9 cellular contexts compared by ENCODE assay signal in genomic region chr21:33025471-33026298, GRCh38. TPM values are rescaled to one million over a fixed set of nuclear protein-coding genes. Genes with fewer than 3 reads are reported as not detected.
A peak's percentile ranks its signal among the peaks of the same experiment; 100 is the strongest.
DNase-seq lines count a peak whose midpoint lies in the region; ATAC-seq and TF ChIP-seq lines count a peak whose summit lies in the region.
"Had no signal": no experiment of that assay in that cellular context is flagged by ENCODE, and none has a peak within 500 bp of the region (broad histone marks: within the 10 kb centered on the region; RNA-seq: fewer than 3 reads in every experiment).

OLIG2 (plus strand) TSS chr21:33025935; CDS start chr21:33026863, 928 bp downstream.

- H3K4me3 ChIP-seq in GM23338 = peak within 1 kb of the TSS; percentile 64

- peaks cover 58% of the 10 kb centered on the region for H3K4me1 ChIP-seq in GM23338 (ENCODE audit: insufficient read depth)

- TF ChIP-seq CTCF in GM23338 (conservative IDR thresholded peaks at IDR 0.05; ENCODE audit: low read depth in 2 of 2) = no peak

- peak within 1 kb of the TSS; percentile 88 for H3K4me2 ChIP-seq in GM23338

- peak within 1 kb of the TSS; percentile 80 for H3K4me3 Mint-ChIP-seq in GM23338
- peak within 1 kb of the TSS; percentile 56 to 73 for H3K4me3 Mint-ChIP-seq in effector memory CD8-positive, alpha-beta T cell

- H3K79me2 ChIP-seq in GM23338 (replicated peaks; ENCODE audit: insufficient read depth) = no peaks in the 10 kb centered on the region

- H3K27me3 ChIP-seq in GM23338 (ENCODE audit: insufficient read depth) = peaks cover 98% of the 10 kb centered on the region

- peaks cover 13% of the 10 kb centered on the region for H4K20me1 ChIP-seq in GM23338 (replicated peaks; ENCODE audit: insufficient read depth)

- H3K9me2 ChIP-seq in GM23338 (ENCODE audit: insufficient read depth) = no peaks in the 10 kb centered on the region

- H3K36me3 Mint-ChIP-seq in GM23338 (ENCODE audit: low read depth) = no peaks in the 10 kb centered on the region; the same call in 1 of the 3 replicates
- peaks cover 22% of the 10 kb centered on the region for H3K36me3 Mint-ChIP-seq in effector memory CD8-positive, alpha-beta T cell (ENCODE audit: insufficient read depth)

- H3K9me3 Mint-ChIP-seq in GM23338 = peaks cover 3% of the 10 kb centered on the region; the same call in 2 of the 3 replicates
- H3K9me3 Mint-ChIP-seq in effector memory CD8-positive, alpha-beta T cell = no peaks in the 10 kb centered on the region
- H3K9me3 Mint-ChIP-seq: activated naive CD4-positive, alpha-beta T cell treated with anti-CD3 and anti-CD28 coated beads, Interleukin-2, amount 50 U/mL, for 72 hours had no signal

- H3K4me1 Mint-ChIP-seq in GM23338 = peaks cover 34% of the 10 kb centered on the region
- peaks cover 34 to 43% of the 10 kb centered on the region in 2 donors for H3K4me1 Mint-ChIP-seq in effector memory CD8-positive, alpha-beta T cell (ENCODE audit: low read depth in 2 of 2)

- ATAC-seq in GM23338 (peak; percentile 73), HG02840 (IDR thresholded peaks at IDR 0.05; ENCODE audit: low FRiP score, unreplicated experiment) (no peak), HG03520 (IDR thresholded peaks at IDR 0.05; ENCODE audit: unreplicated experiment) (no peak)
- ATAC-seq in effector memory CD8-positive, alpha-beta T cell (replicated peaks) = no peak

- 0 out of 2 replicates have a peak, but pooled peaks cover 5% of the 10 kb centered on the region for H3F3A ChIP-seq in GM23338 (replicated peaks; ENCODE audit: low read depth)

- peak within 1 kb of the TSS; percentile 100 for H2AFZ ChIP-seq in GM23338

- no peaks in the 10 kb centered on the region for H3K36me3 ChIP-seq in GM23338 (ENCODE audit: insufficient read depth)

- DNase-seq in GM23338 (ENCODE audit: low spot score) (peak; percentile 98), NCI-H524 treated with DMSO at 0.1 percent for 48 hours (lab: John Stamatoyannopoulos, UW) (peak; percentile 90), putamen (ENCODE audit: low spot score) (peak; percentile 98)
- DNase-seq in effector memory CD8-positive, alpha-beta T cell = no peak
- no peak for DNase-seq in activated effector memory CD4-positive, alpha-beta T cell treated with Interleukin-2 at 50 U/mL for 16 hours

- peak within 1 kb of the TSS; percentile 65 for H3K27ac Mint-ChIP-seq in GM23338
- peak within 1 kb of the TSS in 1 of 2 donors; percentile 85 for H3K27ac Mint-ChIP-seq in effector memory CD8-positive, alpha-beta T cell

- H3K27ac ChIP-seq in GM23338 (ENCODE audit: low read depth) = no peak within 1 kb of the TSS

- H3K27me3 Mint-ChIP-seq in GM23338 (ENCODE audit: insufficient read depth, low read depth, poor library complexity) = peaks cover 93% of the 10 kb centered on the region
- H3K27me3 Mint-ChIP-seq in effector memory CD8-positive, alpha-beta T cell = peaks cover 87 to 95% of the 10 kb centered on the region in 2 donors

TF ChIP-seq in GM23338, 12 proteins besides CTCF, POLR2A, EP300 and RAD21 (continues in another document):
- TF ChIP-seq EZH2 (IDR thresholded peaks at IDR 0.05; ENCODE audit: low read depth, unreplicated experiment) (peak; percentile 96), JUNB (IDR thresholded peaks at IDR 0.05; ENCODE audit: unreplicated experiment) (no peak), ETS1 (IDR thresholded peaks at IDR 0.05) (no peak), ZNF331 (CRISPR knock-in tag; IDR thresholded peaks at IDR 0.05; ENCODE audit: low read depth) (no peak), CREB1 (CRISPR knock-in tag; IDR thresholded peaks at IDR 0.05; ENCODE audit: low read depth) (peak; percentile 69)
- TF ChIP-seq, protein P1, sequence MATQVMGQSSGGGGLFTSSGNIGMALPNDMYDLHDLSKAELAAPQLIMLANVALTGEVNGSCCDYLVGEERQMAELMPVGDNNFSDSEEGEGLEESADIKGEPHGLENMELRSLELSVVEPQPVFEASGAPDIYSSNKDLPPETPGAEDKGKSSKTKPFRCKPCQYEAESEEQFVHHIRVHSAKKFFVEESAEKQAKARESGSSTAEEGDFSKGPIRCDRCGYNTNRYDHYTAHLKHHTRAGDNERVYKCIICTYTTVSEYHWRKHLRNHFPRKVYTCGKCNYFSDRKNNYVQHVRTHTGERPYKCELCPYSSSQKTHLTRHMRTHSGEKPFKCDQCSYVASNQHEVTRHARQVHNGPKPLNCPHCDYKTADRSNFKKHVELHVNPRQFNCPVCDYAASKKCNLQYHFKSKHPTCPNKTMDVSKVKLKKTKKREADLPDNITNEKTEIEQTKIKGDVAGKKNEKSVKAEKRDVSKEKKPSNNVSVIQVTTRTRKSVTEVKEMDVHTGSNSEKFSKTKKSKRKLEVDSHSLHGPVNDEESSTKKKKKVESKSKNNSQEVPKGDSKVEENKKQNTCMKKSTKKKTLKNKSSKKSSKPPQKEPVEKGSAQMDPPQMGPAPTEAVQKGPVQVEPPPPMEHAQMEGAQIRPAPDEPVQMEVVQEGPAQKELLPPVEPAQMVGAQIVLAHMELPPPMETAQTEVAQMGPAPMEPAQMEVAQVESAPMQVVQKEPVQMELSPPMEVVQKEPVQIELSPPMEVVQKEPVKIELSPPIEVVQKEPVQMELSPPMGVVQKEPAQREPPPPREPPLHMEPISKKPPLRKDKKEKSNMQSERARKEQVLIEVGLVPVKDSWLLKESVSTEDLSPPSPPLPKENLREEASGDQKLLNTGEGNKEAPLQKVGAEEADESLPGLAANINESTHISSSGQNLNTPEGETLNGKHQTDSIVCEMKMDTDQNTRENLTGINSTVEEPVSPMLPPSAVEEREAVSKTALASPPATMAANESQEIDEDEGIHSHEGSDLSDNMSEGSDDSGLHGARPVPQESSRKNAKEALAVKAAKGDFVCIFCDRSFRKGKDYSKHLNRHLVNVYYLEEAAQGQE (IDR thresholded peaks at IDR 0.05; ENCODE audit: unreplicated experiment) = no peak

RNA-seq across cellular contexts. Expression of gene OLIG2, which starts in this region (rescaled TPM):
- total RNA-seq in GM23338 (2014; rRNA removed; shearing (Covaris generic)) = 0.04 and 1.4 TPM in 2 replicates
- polyA plus RNA-seq in GM23338 (2016; fragmentation: Nextera tagmentation; extraction: Ambion mirVana) = 0.09 and 0.15 TPM in 2 replicates
- total RNA-seq: activated naive CD4-positive, alpha-beta T cell treated with anti-CD3 and anti-CD28 coated beads, Interleukin-2, amount 50 U/mL, for 72 hours; renal cortical epithelial cell had no signal

Comparison
In these comparisons a context has a peak if more than half of its experiments do, and no peak if none do; other contexts are left out.
1. DNase-seq: peak in GM23338 (single experiment), NCI-H524 treated with DMSO at 0.1 percent for 48 hours (single experiment) and putamen (single experiment); none in effector memory CD8-positive, alpha-beta T cell (0 of 3) and activated effector memory CD4-positive, alpha-beta T cell treated with Interleukin-2 at 50 U/mL for 16 hours (single experiment).